Comparison of ENCODE assay signal across 27 cellular contexts in genomic region chr3:183279371-183279770, GRCh38. TPM values are rescaled to one million over a fixed set of nuclear protein-coding genes. Genes with fewer than 3 reads are reported as not detected.
"Had no signal": no experiment of that assay in that cellular context is flagged by ENCODE, and none has a peak within 500 bp of the region (broad histone marks: within the 10 kb centered on the region; RNA-seq: fewer than 3 reads in every experiment).

No MANE protein-coding gene starts in this region.

- H3K4me2 ChIP-seq: neural progenitor cell had no signal

- H3K9me3 ChIP-seq: body of pancreas, left lung, stomach, uterus had no signal

- H3K9ac ChIP-seq: neural progenitor cell had no signal

- H3K36me3 ChIP-seq: cardiac muscle cell, left lung, neural progenitor cell, stomach, uterus had no signal

- H2AFZ ChIP-seq: neural progenitor cell had no signal

- H3K4me1 ChIP-seq: neural progenitor cell, uterus had no signal

- ATAC-seq: activated CD4-positive, CD25-positive, alpha-beta regulatory T cell treated with anti-CD3 and anti-CD28 coated beads, Interleukin-2, amount 50 U/mL, for 24 hours; activated CD8-positive, alpha-beta memory T cell treated with anti-CD3 and anti-CD28 coated beads, Interleukin-2, amount 10 ng/mL, durations not matched to agents 7 days and 5 days; activated CD8-positive, alpha-beta T cell treated with anti-CD3 and anti-CD28 coated beads for 36 hours; activated naive CD8-positive, alpha-beta T cell treated with anti-CD3 and anti-CD28 coated beads, Interleukin-2, amount 50 U/mL, for 24 hours; body of pancreas; left lung; naive thymus-derived CD8-positive, alpha-beta T cell; sciatic nerve; stimulated activated memory B cell treated with anti-CD40 and anti-IgM and Interleukin-4, amounts not matched to agents 10 μg/mL and 1 μg/mL and 100 μg/mL, for 72 hours had no signal

- DNase-seq: activated CD4-positive, alpha-beta T cell treated with anti-CD3 and anti-CD28 coated beads, Interleukin-2, amount 10 ng/mL, durations not matched to agents 24 days and 14 days; activated CD8-positive, alpha-beta memory T cell treated with anti-CD3 and anti-CD28 coated beads, Interleukin-2, amount 10 ng/mL, durations not matched to agents 7 days and 5 days; activated CD8-positive, alpha-beta T cell treated with anti-CD3 and anti-CD28 coated beads for 36 hours; activated effector memory CD4-positive, alpha-beta T cell treated with anti-CD3 and anti-CD28 coated beads, Interleukin-2, amount 50 U/mL, for 16 hours; activated naive CD4-positive, alpha-beta T cell treated with anti-CD3 and anti-CD28 coated beads, Interleukin-2, amount 50 U/mL, for 16 hours; activated naive CD8-positive, alpha-beta T cell treated with anti-CD3 and anti-CD28 coated beads, Interleukin-2, amount 50 U/mL, for 24 hours; activated T-cell treated with anti-CD3 and anti-CD28 coated beads for 4 hours; anterior cingulate cortex; body of pancreas; effector memory CD4-positive, alpha-beta T cell; immature natural killer cell; left lung; naive thymus-derived CD8-positive, alpha-beta T cell; posterior cingulate gyrus; small intestine; stomach; trophoblast cell; uterus had no signal

- H3K9me3 Mint-ChIP-seq: activated CD4-positive, alpha-beta T cell treated with anti-CD3 and anti-CD28 coated beads, Interleukin-2, amount 10 ng/mL, durations not matched to agents 24 days and 14 days; activated naive CD8-positive, alpha-beta T cell treated with anti-CD3 and anti-CD28 coated beads, Interleukin-2, amount 50 U/mL, for 24 hours; dendritic cell treated with granulocyte-macrophage colony-stimulating factor and Interleukin-4, amounts not matched to agents 40 ng/mL and 50 ng/mL, for 4 days; immature natural killer cell; mesothelial cell of epicardium; naive thymus-derived CD8-positive, alpha-beta T cell; neural progenitor cell; stimulated activated memory B cell treated with anti-CD40 and anti-IgM and Interleukin-4, amounts not matched to agents 10 μg/mL and 1 μg/mL and 100 μg/mL, for 72 hours had no signal

- H3K4me3 Mint-ChIP-seq: activated CD4-positive, alpha-beta T cell treated with anti-CD3 and anti-CD28 coated beads, Interleukin-2, amount 10 ng/mL, durations not matched to agents 24 days and 14 days; activated CD8-positive, alpha-beta memory T cell treated with anti-CD3 and anti-CD28 coated beads, Interleukin-2, amount 10 ng/mL, durations not matched to agents 7 days and 5 days; activated CD8-positive, alpha-beta T cell treated with anti-CD3 and anti-CD28 coated beads for 36 hours; activated naive CD8-positive, alpha-beta T cell treated with anti-CD3 and anti-CD28 coated beads, Interleukin-2, amount 50 U/mL, for 24 hours; dendritic cell treated with granulocyte-macrophage colony-stimulating factor and Interleukin-4, amounts not matched to agents 40 ng/mL and 50 ng/mL, for 4 days; immature natural killer cell; mesothelial cell of epicardium; naive thymus-derived CD8-positive, alpha-beta T cell; neural progenitor cell; stimulated activated memory B cell treated with anti-CD40 and anti-IgM and Interleukin-4, amounts not matched to agents 10 μg/mL and 1 μg/mL and 100 μg/mL, for 72 hours had no signal

- H3K4me3 ChIP-seq: body of pancreas, cardiac muscle cell, left lung, lung, neural progenitor cell, stomach, uterus had no signal

- H3K27me3 Mint-ChIP-seq: activated CD4-positive, alpha-beta T cell treated with anti-CD3 and anti-CD28 coated beads, Interleukin-2, amount 10 ng/mL, durations not matched to agents 24 days and 14 days; activated CD8-positive, alpha-beta memory T cell treated with anti-CD3 and anti-CD28 coated beads, Interleukin-2, amount 10 ng/mL, durations not matched to agents 7 days and 5 days; activated CD8-positive, alpha-beta T cell treated with anti-CD3 and anti-CD28 coated beads for 36 hours; activated naive CD8-positive, alpha-beta T cell treated with anti-CD3 and anti-CD28 coated beads, Interleukin-2, amount 50 U/mL, for 24 hours; dendritic cell treated with granulocyte-macrophage colony-stimulating factor and Interleukin-4, amounts not matched to agents 40 ng/mL and 50 ng/mL, for 4 days had no signal

- H3K27ac ChIP-seq: body of pancreas, cardiac muscle cell, left lung, neural progenitor cell, stomach, uterus had no signal

- H3K36me3 Mint-ChIP-seq: immature natural killer cell; mesothelial cell of epicardium; naive thymus-derived CD8-positive, alpha-beta T cell; neural progenitor cell; stimulated activated memory B cell treated with anti-CD40 and anti-IgM and Interleukin-4, amounts not matched to agents 10 μg/mL and 1 μg/mL and 100 μg/mL, for 72 hours had no signal

- H3K27me3 ChIP-seq: body of pancreas, cardiac muscle cell, foreskin keratinocyte, left lung, neural progenitor cell, stomach, uterus had no signal

- H3K27ac Mint-ChIP-seq: activated CD4-positive, alpha-beta T cell treated with anti-CD3 and anti-CD28 coated beads, Interleukin-2, amount 10 ng/mL, durations not matched to agents 24 days and 14 days; activated CD8-positive, alpha-beta memory T cell treated with anti-CD3 and anti-CD28 coated beads, Interleukin-2, amount 10 ng/mL, durations not matched to agents 7 days and 5 days; activated CD8-positive, alpha-beta T cell treated with anti-CD3 and anti-CD28 coated beads for 36 hours; activated naive CD8-positive, alpha-beta T cell treated with anti-CD3 and anti-CD28 coated beads, Interleukin-2, amount 50 U/mL, for 24 hours; dendritic cell treated with granulocyte-macrophage colony-stimulating factor and Interleukin-4, amounts not matched to agents 40 ng/mL and 50 ng/mL, for 4 days; immature natural killer cell; mesothelial cell of epicardium; naive thymus-derived CD8-positive, alpha-beta T cell; neural progenitor cell; stimulated activated memory B cell treated with anti-CD40 and anti-IgM and Interleukin-4, amounts not matched to agents 10 μg/mL and 1 μg/mL and 100 μg/mL, for 72 hours had no signal

RNA-seq across cellular contexts. Expression of gene B3GNT5, which starts 26.3 kb away (rescaled TPM):
- total RNA-seq: naive thymus-derived CD8-positive, alpha-beta T cell had no signal
